ENCODE assay signal across 24 cellular contexts in the genomic region with DNA sequence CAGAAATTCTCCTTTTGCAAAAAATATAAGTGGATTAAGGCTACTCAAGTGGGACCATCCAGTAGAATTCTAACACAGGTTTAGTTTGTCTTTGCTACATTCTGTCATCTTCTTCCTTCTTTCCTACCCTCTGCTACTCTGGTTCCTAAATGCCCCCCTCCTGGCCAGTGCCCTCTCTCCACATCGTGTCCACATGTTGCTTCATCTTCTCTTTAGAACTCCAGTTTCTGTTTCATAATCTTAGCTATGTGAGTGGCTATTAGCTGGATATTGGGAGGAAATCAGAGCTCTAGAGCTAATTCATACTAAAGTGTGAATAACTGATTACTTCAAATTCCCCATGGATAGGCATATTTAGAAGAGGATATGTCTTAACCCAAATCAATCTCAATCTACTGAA.
"Had no signal": no experiment of that assay in that cellular context is flagged by ENCODE, and none has a peak within 500 bp of the region (broad histone marks: within the 10 kb centered on the region; RNA-seq: fewer than 3 reads in every experiment).

No MANE protein-coding gene starts in this region.

- H3K27ac ChIP-seq: brain microvascular endothelial cell, cardiac muscle cell, VCaP had no signal

- DNase-seq: activated CD4-positive, alpha-beta memory T cell treated with anti-CD3 and anti-CD28 coated beads for 36 hours; activated CD4-positive, alpha-beta T cell treated with anti-CD3 and anti-CD28 coated beads, Interleukin-2, amount 10 ng/mL, durations not matched to agents 7 days and 5 days; activated CD4-positive, CD25-positive, alpha-beta regulatory T cell; activated CD8-positive, alpha-beta memory T cell treated with anti-CD3 and anti-CD28 coated beads for 24 hours; activated gamma-delta T cell; activated naive CD4-positive, alpha-beta T cell treated with anti-CD3 and anti-CD28 coated beads for 36 hours; activated T-cell treated with anti-CD3 and anti-CD28 coated beads for 4 hours; activated T-cell treated with anti-CD3 and anti-CD28 coated beads, Interleukin-2, amount 50 U/mL, for 48 hours; amygdala; NCI-H1048; NCI-H146; NCI-H187 treated with DMSO at 0.1 percent for 48 hours; NCI-H2171; NCI-H2227 treated with DMSO at 0.1 percent for 48 hours; NCI-H526; NCI-H774; SIG-M5; T-helper 17 cell; T-helper 9 cell had no signal

- H3K36me3 ChIP-seq: brain microvascular endothelial cell, cardiac muscle cell, MG63 had no signal

- H3K9me3 ChIP-seq: MG63 had no signal

- H3K4me3 ChIP-seq: cardiac muscle cell, MG63 had no signal

- ATAC-seq: activated T-helper 17 cell treated with anti-CD3 and anti-CD28 coated beads, Interleukin-2, amount 50 U/mL, for 72 hours; T-helper 17 cell had no signal

- H3K27me3 ChIP-seq: brain microvascular endothelial cell, cardiac muscle cell, MG63 had no signal
